Comparison of ENCODE assay signal across 18 cellular contexts in the genomic region with DNA sequence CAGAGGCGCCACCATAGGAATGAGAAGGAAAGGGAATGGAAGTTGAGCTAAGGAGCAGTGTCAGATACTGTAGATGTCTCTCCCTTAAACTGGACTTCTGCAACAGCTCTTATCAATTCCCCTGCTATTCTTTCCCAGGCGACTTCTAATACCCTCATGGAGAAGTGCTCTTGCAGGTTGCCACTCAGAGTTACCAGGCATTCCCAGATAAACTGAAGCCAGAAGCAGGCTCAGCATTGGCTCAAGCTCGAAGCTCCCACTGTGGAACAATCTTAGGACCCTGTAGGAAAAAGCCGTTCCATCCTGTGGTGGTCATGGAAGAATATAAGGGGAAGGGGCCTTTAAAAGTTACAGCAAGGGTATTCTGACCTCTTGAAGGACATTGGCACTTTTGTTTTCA.
"Had no signal": no experiment of that assay in that cellular context is flagged by ENCODE, and none has a peak within 500 bp of the region (broad histone marks: within the 10 kb centered on the region; RNA-seq: fewer than 3 reads in every experiment).

No MANE protein-coding gene starts in this region.

- H3K4me1 ChIP-seq: colonic mucosa, foreskin keratinocyte, gastroesophageal sphincter, heart left ventricle, left lung, lower lobe of right lung had no signal

- H3K4me3 ChIP-seq: colonic mucosa, gastroesophageal sphincter, heart left ventricle, left lung, lower lobe of right lung, mucosa of descending colon had no signal

- H3K27me3 ChIP-seq: colonic mucosa, foreskin keratinocyte, gastroesophageal sphincter had no signal

- H3K9me3 ChIP-seq: colonic mucosa, gastroesophageal sphincter, heart left ventricle, left lung, lower lobe of right lung, mucosa of descending colon had no signal

- H3K27ac ChIP-seq: colonic mucosa, epithelial cell of prostate, foreskin keratinocyte, gastroesophageal sphincter, heart left ventricle, left lung, lower lobe of right lung had no signal

- ATAC-seq: effector memory CD8-positive, alpha-beta T cell; esophagus mucosa; foreskin keratinocyte; gastroesophageal sphincter; left cardiac atrium; left lung; lower lobe of right lung; mucosa of descending colon had no signal

- DNase-seq: colonic mucosa; cortex of kidney; effector CD8-positive, alpha-beta T cell; effector memory CD8-positive, alpha-beta T cell; endodermal cell; erythroblast; foreskin keratinocyte; heart left ventricle; hippocampal formation; left cardiac atrium; left lung; lower lobe of right lung; mesenchymal stem cell; mucosa of descending colon; naive B cell had no signal

- H3K36me3 ChIP-seq: colonic mucosa, gastroesophageal sphincter, heart left ventricle, left lung, lower lobe of right lung had no signal
